ENCODE assay signal across 8 cellular contexts in the genomic region with DNA sequence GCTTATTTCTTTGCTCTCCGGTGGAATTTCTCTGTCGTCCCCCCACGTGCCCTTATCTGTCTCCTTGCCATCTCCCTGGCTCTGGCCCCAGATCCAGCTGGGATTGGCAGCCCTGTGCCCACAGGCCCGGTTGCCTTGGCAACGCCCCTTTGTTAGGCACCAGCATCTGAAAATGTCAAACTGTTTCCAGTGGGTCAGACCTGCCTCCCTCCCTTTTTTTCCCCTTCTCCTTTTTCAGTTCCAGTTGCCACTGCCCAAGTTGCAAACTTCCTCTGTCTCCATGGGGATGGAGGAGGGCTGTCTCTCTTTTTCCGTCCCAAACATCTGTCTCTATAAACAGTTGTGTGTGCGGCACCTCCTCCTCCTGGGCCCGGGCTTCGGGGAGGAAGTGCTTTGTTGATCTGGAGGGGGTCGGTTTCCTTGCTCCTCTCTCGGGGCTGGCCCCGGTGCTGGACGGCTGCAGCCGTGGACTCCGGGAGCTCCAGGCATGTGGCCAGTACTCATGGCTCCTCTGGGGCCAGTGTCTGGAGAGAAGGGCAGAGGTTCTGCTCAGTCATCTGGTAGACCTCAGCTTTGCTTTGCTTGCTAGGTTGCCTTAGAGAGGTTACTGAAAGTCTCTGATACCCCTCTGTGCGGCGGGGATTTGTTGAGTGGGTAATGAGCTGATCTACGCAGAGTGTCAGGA. TPM values are rescaled to one million over a fixed set of nuclear protein-coding genes. Genes with fewer than 3 reads are reported as not detected.
A peak's percentile ranks its signal among the peaks of the same experiment; 100 is the strongest.
DNase-seq lines count a peak whose midpoint lies in the region; ATAC-seq, FAIRE-seq and TF ChIP-seq lines count a peak whose summit lies in the region.

No MANE protein-coding gene starts in this region.

- POLR2A ChIA-PET in activated CD8-positive, alpha-beta T cell treated with anti-CD3 and anti-CD28 coated beads for 36 hours (lab: Charles Lee): interaction anchor here (0.8 kb wide), 1 partner anchor 8 kb away, joined by 4 read pairs; no protein-coding TSS in a partner anchor

- H3K9ac ChIP-seq in Karpas-422 (ENCODE audit: low read length): no peak overlapping the region

- H3K27me3 Mint-ChIP-seq in activated CD8-positive, alpha-beta T cell treated with anti-CD3 and anti-CD28 coated beads for 36 hours: no peaks in the 10 kb centered on the region

- no peak for FAIRE-seq in frontal cortex (lab: Jason Lieb, UNC)

- no peaks in the 10 kb centered on the region for H3K79me2 ChIP-seq in Karpas-422 (ENCODE audit: low read length)

- H3K9me3 ChIP-seq in Karpas-422 (ENCODE audit: low read length): no peaks in the 10 kb centered on the region

- no peak for TF ChIP-seq CTCF in activated CD8-positive, alpha-beta T cell treated with anti-CD3 and anti-CD28 coated beads for 36 hours (IDR thresholded peaks at IDR 0.05)
- no peak for TF ChIP-seq CTCF in GM13976 (IDR thresholded peaks at IDR 0.05; ENCODE audit: borderline replicate concordance, control extremely low read depth, extremely low read depth, insufficient read depth, missing control alignments)

- no peaks in the 10 kb centered on the region for H4K20me1 ChIP-seq in Karpas-422 (ENCODE audit: insufficient read depth, low read depth, low read length)

- no peaks in the 10 kb centered on the region for H3K27me3 ChIP-seq in Karpas-422 (ENCODE audit: low read length)

- H3K4me3 ChIP-seq in Karpas-422 (ENCODE audit: low read length): no peak overlapping the region

- no peak overlapping the region for H3K27ac ChIP-seq in Karpas-422 (ENCODE audit: low read length)

- intact Hi-C loops in activated CD8-positive, alpha-beta T cell treated with anti-CD3 and anti-CD28 coated beads for 36 hours (cut with micrococcal nuclease): no loop called here

- H2AFZ ChIP-seq in Karpas-422 (ENCODE audit: low read length): no peak overlapping the region

- no peak overlapping the region for H3K4me3 Mint-ChIP-seq in activated CD8-positive, alpha-beta T cell treated with anti-CD3 and anti-CD28 coated beads for 36 hours

- no peaks in the 10 kb centered on the region for H3K9me3 Mint-ChIP-seq in activated CD8-positive, alpha-beta T cell treated with anti-CD3 and anti-CD28 coated beads for 36 hours

- peaks cover 20% of the 10 kb centered on the region for H3K4me1 Mint-ChIP-seq in activated CD8-positive, alpha-beta T cell treated with anti-CD3 and anti-CD28 coated beads for 36 hours (ENCODE audit: low read depth)

- H3K27ac Mint-ChIP-seq in activated CD8-positive, alpha-beta T cell treated with anti-CD3 and anti-CD28 coated beads for 36 hours: peak overlapping the region; percentile 67

- CTCF ChIA-PET in activated CD8-positive, alpha-beta T cell treated with anti-CD3 and anti-CD28 coated beads for 36 hours (lab: Charles Lee): interaction anchor here (0.7 to 1.3 kb wide), 2 partner anchors 15 to 36 kb away, joined by 3 to 5 read pairs; no protein-coding TSS in a partner anchor

- peak; percentile 43 for ATAC-seq in activated CD8-positive, alpha-beta T cell treated with anti-CD3 and anti-CD28 coated beads for 36 hours
- ATAC-seq in GM18909 (IDR thresholded peaks at IDR 0.05; ENCODE audit: poor library complexity, unreplicated experiment): no peak

- H3K36me3 ChIP-seq in Karpas-422 (ENCODE audit: insufficient read depth, low read length): no peaks in the 10 kb centered on the region

- no peaks in the 10 kb centered on the region for H3K4me1 ChIP-seq in Karpas-422 (ENCODE audit: low read length)

- H3K36me3 Mint-ChIP-seq in activated CD8-positive, alpha-beta T cell treated with anti-CD3 and anti-CD28 coated beads for 36 hours (ENCODE audit: low read depth): no peaks in the 10 kb centered on the region

- no peaks in the 10 kb centered on the region for H3K9me2 ChIP-seq in Karpas-422 (replicated peaks; ENCODE audit: insufficient read depth, low read length)

- in situ Hi-C loops in GM13976 (cut with MboI; ENCODE audit: low sequenced_read_pairs, unreplicated experiment): no loop called here

- H3K4me2 ChIP-seq in Karpas-422 (ENCODE audit: low read depth, low read length, poor library complexity, severe bottlenecking): no peak overlapping the region

- DNase-seq in COLO668 (lab: John Stamatoyannopoulos, UW; ENCODE audit: unreplicated experiment): peak; percentile 41
- peak; percentile 30 for DNase-seq in Karpas-422
- peak; percentile 41 for DNase-seq in activated CD8-positive, alpha-beta T cell treated with anti-CD3 and anti-CD28 coated beads for 36 hours
- DNase-seq in frontal cortex (ENCODE audit: low spot score in 2 of 2): peak; percentile 63 to 70
- peak; percentile 47 for DNase-seq in occipital lobe (lab: John Stamatoyannopoulos, UW)
- DNase-seq in OCI-M2 (lab: John Stamatoyannopoulos, UW; ENCODE audit: unreplicated experiment): no peak
- no peak for DNase-seq in GM13976 (ENCODE audit: low spot score)

RNA-seq across cellular contexts. Expression of a gene that starts 35.3 kb away (rescaled TPM):
- total RNA-seq in Karpas-422 (2014; rRNA removed; shearing (Covaris generic); ENCODE audit: low replicate concordance): not detected in 2 replicates
- 10 to 100 TPM; 48.6 to 49.1 TPM for total RNA-seq in activated CD8-positive, alpha-beta T cell treated with anti-CD3 and anti-CD28 coated beads for 36 hours
- 5.3 TPM for total RNA-seq in frontal cortex
- total RNA-seq in occipital lobe: 8.3 TPM

RNA-seq across cellular contexts. Expression of a gene that starts 53.9 kb away (rescaled TPM):
- total RNA-seq in Karpas-422 (2014; rRNA removed; shearing (Covaris generic); ENCODE audit: low replicate concordance): 15.9 and 33.3 TPM in 2 replicates
- 10 to 100 TPM; 42.1 to 43.3 TPM for total RNA-seq in activated CD8-positive, alpha-beta T cell treated with anti-CD3 and anti-CD28 coated beads for 36 hours
- total RNA-seq in frontal cortex (18.8 TPM), occipital lobe (39.0 TPM)

Comparison
In these comparisons a context has a peak if more than half of its experiments do, and no peak if none do; other contexts are left out.
1. DNase-seq: peak in COLO668 (single experiment), Karpas-422 (single experiment), activated CD8-positive, alpha-beta T cell treated with anti-CD3 and anti-CD28 coated beads for 36 hours (single experiment), frontal cortex (2 of 2) and occipital lobe (single experiment); none in OCI-M2 (single experiment) and GM13976 (single experiment).